In the genomic region with DNA sequence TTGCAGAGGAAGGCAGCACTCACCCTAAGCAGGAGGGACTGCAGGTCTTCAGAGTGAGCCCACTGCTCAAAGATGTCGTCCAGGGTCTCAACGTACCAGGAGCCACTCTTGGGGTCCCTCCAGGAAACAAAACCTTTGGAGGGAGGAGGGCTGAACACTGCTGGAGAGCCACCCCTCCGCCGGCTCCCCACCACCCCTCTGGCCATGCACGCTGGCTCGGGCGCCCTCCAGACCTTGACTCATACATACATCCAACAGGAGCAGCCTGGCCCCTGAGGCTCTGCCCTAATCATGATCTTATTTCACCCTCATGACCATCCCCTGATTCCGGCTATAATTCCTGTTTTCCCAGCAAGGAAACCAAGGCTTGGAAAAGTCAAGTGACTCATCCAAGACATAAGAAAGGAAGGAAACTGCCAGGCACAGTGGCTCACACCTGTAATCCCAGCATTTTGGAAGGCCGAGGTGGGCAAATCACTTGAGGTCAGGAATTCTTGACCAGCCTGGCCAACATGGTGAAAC, we compare ENCODE assay signal across 23 cellular contexts. TPM values are rescaled to one million over a fixed set of nuclear protein-coding genes. Genes with fewer than 3 reads are reported as not detected.
"Had no signal": no experiment of that assay in that cellular context is flagged by ENCODE, and none has a peak within 500 bp of the region (broad histone marks: within the 10 kb centered on the region; RNA-seq: fewer than 3 reads in every experiment).

No MANE protein-coding gene starts in this region.

- FAIRE-seq: RCC 7860 had no signal

- H3K27ac ChIP-seq: SJSA1 had no signal

- H3K36me3 ChIP-seq: SJSA1 had no signal

- H3K9ac ChIP-seq: SK-N-SH had no signal

- H3K4me1 ChIP-seq: SJSA1 had no signal

- H3K9me3 ChIP-seq: SJSA1, SK-N-SH had no signal

- DNase-seq: KBM-7, NCI-H1092, NCI-H1105 treated with DMSO at 0.1 percent for 48 hours, NCI-H1417 treated with DMSO at 0.1 percent for 48 hours, NCI-H146, NCI-H1694 treated with DMSO at 0.1 percent for 48 hours, NCI-H1930, NCI-H2081 treated with DMSO at 0.1 percent for 48 hours, NCI-H2171 treated with DMSO at 0.1 percent for 48 hours, NCI-H345, NCI-H446 treated with DMSO at 0.1 percent for 48 hours, NCI-H510A treated with DMSO at 0.1 percent for 48 hours, NCI-H526, NCI-H82, Right ventricle myocardium superior, RPMI8226, SIG-M5, SK-N-SH had no signal

- H3K27me3 ChIP-seq: SJSA1 had no signal

- H3K4me3 ChIP-seq: SJSA1 had no signal

- H3K4me2 ChIP-seq: SK-N-SH had no signal

RNA-seq across cellular contexts. Expression of a gene that starts 18.0 kb away (rescaled TPM):
- total RNA-seq: HT-29, LHCN-M2, MCF 10A, Right ventricle myocardium superior, SJSA1 had no signal
- polyA plus RNA-seq: SK-N-SH had no signal

RNA-seq across cellular contexts. Expression of a gene that starts 37.4 kb away (rescaled TPM):
- total RNA-seq: HT-29, LHCN-M2, MCF 10A, Right ventricle myocardium superior, SJSA1 had no signal
- polyA plus RNA-seq: SK-N-SH had no signal

RNA-seq across cellular contexts. Expression of a gene that starts 55.7 kb away (rescaled TPM):
- total RNA-seq: HT-29, LHCN-M2, MCF 10A, Right ventricle myocardium superior, SJSA1 had no signal
